9 cellular contexts compared by ENCODE assay signal in the genomic region with DNA sequence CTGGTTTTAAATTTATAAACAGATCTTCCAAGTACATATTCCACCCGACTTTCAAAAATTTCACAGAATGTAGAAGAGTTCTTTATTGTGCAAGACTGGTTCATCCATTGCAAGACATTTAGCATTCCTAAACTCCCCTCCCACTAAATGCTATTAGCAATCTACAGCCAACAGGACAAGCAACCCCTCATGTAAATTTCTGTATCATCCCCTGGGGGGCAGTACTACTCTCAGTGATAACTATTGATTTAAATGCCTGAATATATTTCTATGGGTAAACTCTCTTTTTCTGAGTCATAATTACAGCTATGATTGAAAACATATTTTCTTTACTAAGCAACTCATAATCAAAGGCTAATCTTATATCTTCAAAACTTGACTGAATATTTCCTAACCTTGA. TPM values are rescaled to one million over a fixed set of nuclear protein-coding genes. Genes with fewer than 3 reads are reported as not detected.
DNase-seq lines count a peak whose midpoint lies in the region; ATAC-seq, FAIRE-seq and TF ChIP-seq lines count a peak whose summit lies in the region.
"Had no signal": no experiment of that assay in that cellular context is flagged by ENCODE, and none has a peak within 500 bp of the region (broad histone marks: within the 10 kb centered on the region; RNA-seq: fewer than 3 reads in every experiment).

No MANE protein-coding gene starts in this region.

- FAIRE-seq in G401.6 (lab: Jason Lieb, UNC) = peak; percentile 34

- no peak overlapping the region for H3K27ac ChIP-seq in IMR-90 (ENCODE audit: insufficient read depth, low read length)
- H3K27ac ChIP-seq: neutrophil had no signal

- no peak overlapping the region for H3K23ac ChIP-seq in IMR-90 (ENCODE audit: low read depth, low read length)

- no peaks in the 10 kb centered on the region for H4K20me1 ChIP-seq in IMR-90 (ENCODE audit: insufficient read depth, low read length)

- peak; percentile 8 for DNase-seq in IMR-90
- DNase-seq in astrocyte of the cerebellum (ENCODE audit: low read depth) = no peak
- DNase-seq in myocyte (ENCODE audit: low read depth) = peak; percentile 5
- no peak for DNase-seq in NCI-H187 (lab: John Stamatoyannopoulos, UW)
- no peak for DNase-seq in stimulated activated CD4-positive, alpha-beta T cell treated with anti-CD3 and anti-CD28 coated beads, Interleukin-1b, Interleukin-23, amount 100 ng/mL, for 48 hours
- DNase-seq: activated naive CD4-positive, alpha-beta T cell had no signal

- peak; percentile 32; the same call in 1 of the 2 replicates for TF ChIP-seq RAD21 in IMR-90 (IDR thresholded peaks at IDR 0.05; ENCODE audit: low read length)

- no peak overlapping the region for H2BK15ac ChIP-seq in IMR-90 (ENCODE audit: low read depth, low read length)

- H2BK5ac ChIP-seq in IMR-90 (ENCODE audit: low read depth, low read length, poor library complexity, severe bottlenecking) = no peak overlapping the region

- H2BK20ac ChIP-seq in IMR-90 (ENCODE audit: low read depth, low read length) = no peak overlapping the region

- H3K9me1 ChIP-seq in IMR-90 (ENCODE audit: insufficient read depth, low read length) = no peaks in the 10 kb centered on the region

- no peak overlapping the region for H3K4me3 ChIP-seq in IMR-90 (ENCODE audit: insufficient read depth, low read depth, low read length)
- no peak overlapping the region for H3K4me3 ChIP-seq in astrocyte of the cerebellum (ENCODE audit: low read depth, low read length)

- no peak overlapping the region for H2AFZ ChIP-seq in IMR-90 (replicated peaks; ENCODE audit: low read length, poor library complexity)

- BruUV-seq in IMR-90 (replicated peaks; lab: Mats Ljungman, UMichigan) = no TSS peak

- H3K14ac ChIP-seq in IMR-90 (replicated peaks; ENCODE audit: low read depth, low read length) = no peak overlapping the region

- H4K8ac ChIP-seq in IMR-90 (ENCODE audit: low read depth in 2 of 2, low read length in 2 of 2) = no peak overlapping the region

- no peak overlapping the region for H3K9ac ChIP-seq in IMR-90 (ENCODE audit: low read depth, low read length)

- H3K18ac ChIP-seq in IMR-90 (ENCODE audit: low read depth, low read length) = no peak overlapping the region

- H2AK9ac ChIP-seq in IMR-90 (replicated peaks; ENCODE audit: low read depth, low read length, poor library complexity) = no peak overlapping the region

- no peak overlapping the region for H2BK120ac ChIP-seq in IMR-90 (ENCODE audit: low read depth, low read length)

- H3K4me2 ChIP-seq in IMR-90 (ENCODE audit: low read depth, low read length) = no peak overlapping the region

- no peaks in the 10 kb centered on the region for H3K9me3 ChIP-seq in IMR-90 (ENCODE audit: control insufficient read depth, insufficient read depth, low read length)
- H3K9me3 ChIP-seq: neutrophil had no signal

- H2AK5ac ChIP-seq in IMR-90 (ENCODE audit: low read depth, low read length) = no peak overlapping the region

- TF ChIP-seq POLR2A in IMR-90 (IDR thresholded peaks at IDR 0.05; ENCODE audit: low read depth, low read length) = no peak

- intact Hi-C loops in IMR-90 (cut with micrococcal nuclease) = no loop called here

- no peak overlapping the region for H4K91ac ChIP-seq in IMR-90 (ENCODE audit: insufficient read depth, low read depth, low read length)

- H3K4ac ChIP-seq in IMR-90 (ENCODE audit: low read depth, low read length) = no peak overlapping the region

- dilution Hi-C loops in IMR-90 (cut with HindIII; ENCODE audit: low sequenced_read_pairs, unreplicated experiment) = no loop called here

- no peaks in the 10 kb centered on the region for H3K4me1 ChIP-seq in IMR-90 (ENCODE audit: control insufficient read depth, insufficient read depth, low read length)

- no peak overlapping the region for H4K5ac ChIP-seq in IMR-90 (ENCODE audit: low read depth, low read length)

- WGBS in IMR-90 (ENCODE audit: extremely low coverage in 2 of 2, insufficient read length in 1 of 2), 2 experiments = no CpG with 5 or more reads among the region's 1 CpG

- no peak overlapping the region for H3K56ac ChIP-seq in IMR-90 (ENCODE audit: extremely low read depth, insufficient read depth, low read length)

- no peaks in the 10 kb centered on the region for H3K79me1 ChIP-seq in IMR-90 (ENCODE audit: low read depth in 1 of 2, low read length in 2 of 2)

- POLR2A ChIA-PET in IMR-90 (lab: Charles Lee; ENCODE audit: unreplicated experiment) = no interaction called here

- H3K27me3 ChIP-seq in IMR-90 (ENCODE audit: control insufficient read depth, insufficient read depth, low read length) = no peaks in the 10 kb centered on the region
- H3K27me3 ChIP-seq: neutrophil had no signal

- ATAC-seq in IMR-90 (ENCODE audit: low read depth) (peak; percentile 48; the same call in 1 of the 2 replicates), HG02870 (IDR thresholded peaks at IDR 0.05; ENCODE audit: unreplicated experiment) (no peak)

- in situ Hi-C loops in IMR-90 (cut with MboI; ENCODE audit: low sequenced_read_pairs) (no loop called here), astrocyte of the cerebellum (cut with HindIII; ENCODE audit: low sequenced_read_pairs) (no loop called here)

- peak; percentile 33; the same call in 1 of the 2 replicates for TF ChIP-seq CTCF in IMR-90 (conservative IDR thresholded peaks at IDR 0.05; ENCODE audit: low read depth, low read length)
- TF ChIP-seq CTCF in astrocyte of the cerebellum (IDR thresholded peaks at IDR 0.05; ENCODE audit: low read depth, low read length, missing control alignments) = peak; percentile 28

- H3K36me3 ChIP-seq in IMR-90 (ENCODE audit: control insufficient read depth, insufficient read depth, low read length) = no peaks in the 10 kb centered on the region

- CTCF ChIA-PET in IMR-90 (lab: Yijun Ruan, JAX) = no interaction called here

TF ChIP-seq in IMR-90, 13 proteins besides CTCF, POLR2A, EP300 and RAD21:
- TF ChIP-seq CEBPB (IDR thresholded peaks at IDR 0.05; ENCODE audit: low read depth, low read length) (peak; percentile 62), BHLHE40 (IDR thresholded peaks at IDR 0.05; ENCODE audit: low read depth, low read length) (no peak)

RNA-seq across cellular contexts. Expression of a gene that starts 10.7 kb away (rescaled TPM):
- total RNA-seq in IMR-90 (2012; rRNA removed) (under 0.01 and 0.18 TPM in 2 replicates), myocyte (0.26 and 0.51 TPM in 2 replicates)
- polyA plus RNA-seq in IMR-90 (2012; rRNA removed) = 0.07 and 0.31 TPM in 2 replicates
- polyA plus RNA-seq in IMR-90 (2012; cell fraction: cytosol; rRNA removed) = 0.01 and 0.04 TPM in 2 replicates
- 0.46 and 2.2 TPM in 2 replicates for polyA plus RNA-seq in IMR-90 (2012; cell fraction: nucleus; rRNA removed; ENCODE audit: low replicate concordance)
- 0.57 TPM for polyA plus RNA-seq in myocyte (2012)

RNA-seq across cellular contexts. Expression of a gene that starts 48.5 kb away (rescaled TPM):
- total RNA-seq in IMR-90 (2012; rRNA removed) = 2.2 and 2.3 TPM in 2 replicates
- 2.2 and 2.3 TPM in 2 replicates for polyA plus RNA-seq in IMR-90 (2012; rRNA removed)
- polyA plus RNA-seq in IMR-90 (2012; cell fraction: cytosol; rRNA removed) = 0.34 and 0.81 TPM in 2 replicates
- polyA plus RNA-seq in IMR-90 (2012; cell fraction: nucleus; rRNA removed; ENCODE audit: low replicate concordance) = 0.10 and 1.1 TPM in 2 replicates
- total RNA-seq in myocyte = 7.0 and 10.7 TPM in 2 replicates
- polyA plus RNA-seq in myocyte (2012) = 2.8 TPM

RNA-seq across cellular contexts. Expression of a gene that starts 48.6 kb away (rescaled TPM):
- 18.3 and 26.4 TPM in 2 replicates for total RNA-seq in IMR-90 (2012; rRNA removed)
- polyA plus RNA-seq in IMR-90 (2012; rRNA removed) = 9.7 and 13.5 TPM in 2 replicates
- 1.5 and 2.4 TPM in 2 replicates for polyA plus RNA-seq in IMR-90 (2012; cell fraction: cytosol; rRNA removed)
- polyA plus RNA-seq in IMR-90 (2012; cell fraction: nucleus; rRNA removed; ENCODE audit: low replicate concordance) = 5.2 and 49.2 TPM in 2 replicates
- total RNA-seq in myocyte = 15.3 and 23.8 TPM in 2 replicates
- polyA plus RNA-seq in myocyte (2012) = 10.2 TPM

Comparison
In these comparisons a context has a peak if more than half of its experiments do, and no peak if none do; other contexts are left out.
1. DNase-seq: peak in IMR-90 (single experiment) and myocyte (single experiment); none in astrocyte of the cerebellum (single experiment), NCI-H187 (0 of 2) and stimulated activated CD4-positive, alpha-beta T cell treated with anti-CD3 and anti-CD28 coated beads, Interleukin-1b, Interleukin-23, amount 100 ng/mL, for 48 hours (single experiment).